ENCODE assay signal across 17 cellular contexts in the genomic region with DNA sequence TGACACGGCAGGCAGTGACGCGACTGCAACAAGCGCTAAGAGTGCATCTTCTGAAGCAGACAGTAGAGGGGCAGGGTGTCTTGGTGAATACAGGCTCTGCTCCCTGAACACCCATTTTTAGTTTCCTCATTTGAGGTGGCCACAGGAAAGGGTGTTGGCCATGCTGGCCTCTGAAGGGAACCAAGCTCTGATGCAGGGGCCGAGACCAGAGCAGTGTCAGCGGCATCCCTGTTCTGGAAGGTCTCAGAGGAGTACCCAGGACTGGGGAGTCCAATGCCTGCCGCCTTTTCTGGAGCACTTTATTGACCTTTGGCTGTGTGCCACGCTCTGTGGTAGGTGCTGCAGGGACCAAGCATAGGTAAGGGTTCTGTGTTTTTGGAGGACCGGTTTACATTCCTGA.
A peak's percentile ranks its signal among the peaks of the same experiment; 100 is the strongest.
DNase-seq lines count a peak whose midpoint lies in the region; ATAC-seq and TF ChIP-seq lines count a peak whose summit lies in the region.
"Had no signal": no experiment of that assay in that cellular context is flagged by ENCODE, and none has a peak within 500 bp of the region (broad histone marks: within the 10 kb centered on the region; RNA-seq: fewer than 3 reads in every experiment).

No MANE protein-coding gene starts in this region.

- WGBS in IMR-90 (ENCODE audit: extremely low coverage in 2 of 2, insufficient read length in 1 of 2), 2 experiments: 100% methylated on average over 1 of the region's 9 CpGs; no CpG with 5 or more reads in 1 of the 2 experiments
- WGBS in spleen, 5 donors: 69 to 93% (median 80%) methylated on average over 8 to 9 of the region's 9 CpGs

- no peak overlapping the region for H2AK5ac ChIP-seq in IMR-90 (ENCODE audit: low read depth, low read length)

- H3K4me2 ChIP-seq in IMR-90 (ENCODE audit: low read depth, low read length): no peak overlapping the region

- BruUV-seq in IMR-90 (replicated peaks; lab: Mats Ljungman, UMichigan): no TSS peak

- H3K36me3 ChIP-seq in IMR-90 (ENCODE audit: control insufficient read depth, insufficient read depth, low read length): no peaks in the 10 kb centered on the region
- H3K36me3 ChIP-seq in spleen: no peaks in the 10 kb centered on the region

- H4K8ac ChIP-seq in IMR-90 (ENCODE audit: low read depth in 2 of 2, low read length in 2 of 2): no peak overlapping the region

- H3K4me3 ChIP-seq in IMR-90 (ENCODE audit: insufficient read depth, low read depth, low read length) (no peak overlapping the region), mononuclear cell (ENCODE audit: low read length) (peak overlapping the region; percentile 41), spleen (peak overlapping the region in 4 of 8 donors; percentile 3 to 27 (median 6))

- ATAC-seq in IMR-90 (ENCODE audit: low read depth): no peak
- ATAC-seq in activated naive CD8-positive, alpha-beta T cell treated with anti-CD3 and anti-CD28 coated beads, Interleukin-2, amount 50 U/mL, for 24 hours: no peak

- CTCF ChIA-PET in IMR-90 (lab: Yijun Ruan, JAX): no interaction called here

- dilution Hi-C loops in IMR-90 (cut with HindIII; ENCODE audit: low sequenced_read_pairs, unreplicated experiment): no loop called here

- H2AFZ ChIP-seq in IMR-90 (replicated peaks; ENCODE audit: low read length, poor library complexity): no peak overlapping the region

- H3K79me1 ChIP-seq in IMR-90 (ENCODE audit: low read depth in 1 of 2, low read length in 2 of 2): no peaks in the 10 kb centered on the region

- H3K14ac ChIP-seq in IMR-90 (replicated peaks; ENCODE audit: low read depth, low read length): no peak overlapping the region

- DNase-seq in CD14-positive monocyte (ENCODE audit: low spot score) (peak; percentile 56), IMR-90 (no peak), spleen (peak; percentile 72), DMS114 treated with DMSO at 0.1 percent for 48 hours (lab: John Stamatoyannopoulos, UW; ENCODE audit: unreplicated experiment) (no peak)
- DNase-seq in activated CD8-positive, alpha-beta memory T cell treated with anti-CD3 and anti-CD28 coated beads, Interleukin-2, amount 50 U/mL, for 48 hours: no peak
- no peak for DNase-seq in activated naive CD8-positive, alpha-beta T cell treated with anti-CD3 and anti-CD28 coated beads, Interleukin-2, amount 50 U/mL, for 24 hours
- DNase-seq: Caco-2; CD4-positive, alpha-beta memory T cell; GF-D8; MV-4-11; NCI-H187; NCI-H2107; NCI-H446 treated with DMSO at 0.1 percent for 48 hours; NCI-H526 treated with DMSO at 0.1 percent for 48 hours; OCI-M1 had no signal

- TF ChIP-seq CTCF in CD14-positive monocyte (IDR thresholded peaks at IDR 0.05) (no peak), IMR-90 (conservative IDR thresholded peaks at IDR 0.05; ENCODE audit: low read depth, low read length) (no peak), spleen (IDR thresholded peaks at IDR 0.05 in 8 of 11, conservative IDR thresholded peaks at IDR 0.05 in 3 of 11) (no peak)

- H3K36me3 Mint-ChIP-seq in CD14-positive monocyte: no peaks in the 10 kb centered on the region
- H3K36me3 Mint-ChIP-seq in activated naive CD8-positive, alpha-beta T cell treated with anti-CD3 and anti-CD28 coated beads, Interleukin-2, amount 50 U/mL, for 24 hours (ENCODE audit: low read depth): peaks cover 2% of the 10 kb centered on the region
- H3K36me3 Mint-ChIP-seq: CD4-positive, alpha-beta memory T cell had no signal

- H3K4me1 Mint-ChIP-seq in CD14-positive monocyte: peaks cover 30% of the 10 kb centered on the region
- H3K4me1 Mint-ChIP-seq in activated naive CD8-positive, alpha-beta T cell treated with anti-CD3 and anti-CD28 coated beads, Interleukin-2, amount 50 U/mL, for 24 hours: no peaks in the 10 kb centered on the region
- H3K4me1 Mint-ChIP-seq: CD4-positive, alpha-beta memory T cell; IgD-negative memory B cell had no signal

- in situ Hi-C loops in IMR-90 (cut with MboI; ENCODE audit: low sequenced_read_pairs): no loop called here

- no peaks in the 10 kb centered on the region for H3K27me3 ChIP-seq in IMR-90 (ENCODE audit: control insufficient read depth, insufficient read depth, low read length)
- no peaks in the 10 kb centered on the region for H3K27me3 ChIP-seq in mononuclear cell (ENCODE audit: insufficient read depth, low read length)
- H3K27me3 ChIP-seq in spleen (replicated peaks in 1 of 7): no peaks in the 10 kb centered on the region

- intact Hi-C loops in CD14-positive monocyte (cut with micrococcal nuclease) (no loop called here), IMR-90 (cut with micrococcal nuclease) (loop anchor here (5.0 kb wide), 1 partner anchor 41 kb away; no protein-coding TSS in a partner anchor), spleen (cut with DNase I; ENCODE audit: low total_unique reads) (no loop called here)

- TF ChIP-seq RAD21 in IMR-90 (IDR thresholded peaks at IDR 0.05; ENCODE audit: low read length): no peak

- no peak overlapping the region for H4K5ac ChIP-seq in IMR-90 (ENCODE audit: low read depth, low read length)

- H2BK120ac ChIP-seq in IMR-90 (ENCODE audit: low read depth, low read length): peak overlapping the region; percentile 42; the same call in 1 of the 2 replicates

- peak overlapping the region in 1 of 2 donors; percentile 43 for H3K4me3 Mint-ChIP-seq in CD14-positive monocyte
- H3K4me3 Mint-ChIP-seq in activated naive CD8-positive, alpha-beta T cell treated with anti-CD3 and anti-CD28 coated beads, Interleukin-2, amount 50 U/mL, for 24 hours: no peak overlapping the region
- H3K4me3 Mint-ChIP-seq: CD4-positive, alpha-beta memory T cell; IgD-negative memory B cell had no signal

- no peak overlapping the region for H3K9ac ChIP-seq in IMR-90 (ENCODE audit: low read depth, low read length)

- H3K56ac ChIP-seq in IMR-90 (ENCODE audit: extremely low read depth, insufficient read depth, low read length): no peak overlapping the region

- no peak overlapping the region for H2BK5ac ChIP-seq in IMR-90 (ENCODE audit: low read depth, low read length, poor library complexity, severe bottlenecking)

- H3K27ac ChIP-seq in IMR-90 (ENCODE audit: insufficient read depth, low read length): no peak overlapping the region
- H3K27ac ChIP-seq in spleen: peak overlapping the region in 3 of 8 donors; percentile 47 to 78 (median 59)

- TF ChIP-seq POLR2A in IMR-90 (IDR thresholded peaks at IDR 0.05; ENCODE audit: low read depth, low read length): no peak
- no peak for TF ChIP-seq POLR2A in spleen (IDR thresholded peaks at IDR 0.05)

- POLR2A ChIA-PET in IMR-90 (lab: Charles Lee; ENCODE audit: unreplicated experiment): no interaction called here

- H3K18ac ChIP-seq in IMR-90 (ENCODE audit: low read depth, low read length): no peak overlapping the region

- peaks cover 0 to 3% (median 3%) of the 10 kb centered on the region in 3 donors for H3K27me3 Mint-ChIP-seq in CD14-positive monocyte (ENCODE audit: low read depth in 3 of 3)
- peaks cover 6% of the 10 kb centered on the region for H3K27me3 Mint-ChIP-seq in activated naive CD8-positive, alpha-beta T cell treated with anti-CD3 and anti-CD28 coated beads, Interleukin-2, amount 50 U/mL, for 24 hours
- H3K27me3 Mint-ChIP-seq: IgD-negative memory B cell had no signal

- no peak overlapping the region for H3K23ac ChIP-seq in IMR-90 (ENCODE audit: low read depth, low read length)

- peak overlapping the region; percentile 49; the same call in 1 of the 2 replicates for H2BK20ac ChIP-seq in IMR-90 (ENCODE audit: low read depth, low read length)

- peak overlapping the region; percentile 49; the same call in 1 of the 2 replicates for H3K4ac ChIP-seq in IMR-90 (ENCODE audit: low read depth, low read length)

- H3K4me1 ChIP-seq in IMR-90 (ENCODE audit: control insufficient read depth, insufficient read depth, low read length) (peaks cover 10% of the 10 kb centered on the region), mononuclear cell (ENCODE audit: insufficient read depth, low read length) (peaks cover 18% of the 10 kb centered on the region), spleen (peaks cover 0 to 6% (median 0%) of the 10 kb centered on the region in 6 donors)

- peak overlapping the region; percentile 47; the same call in 1 of the 2 replicates for H4K91ac ChIP-seq in IMR-90 (ENCODE audit: insufficient read depth, low read depth, low read length)

- H3K9me3 Mint-ChIP-seq in CD14-positive monocyte: peaks cover 4 to 19% (median 14%) of the 10 kb centered on the region in 7 donors
- peaks cover 15% of the 10 kb centered on the region for H3K9me3 Mint-ChIP-seq in activated naive CD8-positive, alpha-beta T cell treated with anti-CD3 and anti-CD28 coated beads, Interleukin-2, amount 50 U/mL, for 24 hours

- H2AK9ac ChIP-seq in IMR-90 (replicated peaks; ENCODE audit: low read depth, low read length, poor library complexity): no peak overlapping the region

- H3K9me3 ChIP-seq in IMR-90 (ENCODE audit: control insufficient read depth, insufficient read depth, low read length): peaks cover 2% of the 10 kb centered on the region; the same call in 1 of the 2 replicates
- H3K9me3 ChIP-seq in mononuclear cell (ENCODE audit: low read depth, low read length): no peaks in the 10 kb centered on the region
- peaks cover 0 to 23% (median 17%) of the 10 kb centered on the region in 8 donors for H3K9me3 ChIP-seq in spleen

- peak overlapping the region in 6 of 7 donors; percentile 47 to 84 (median 70) for H3K27ac Mint-ChIP-seq in CD14-positive monocyte
- H3K27ac Mint-ChIP-seq in activated naive CD8-positive, alpha-beta T cell treated with anti-CD3 and anti-CD28 coated beads, Interleukin-2, amount 50 U/mL, for 24 hours: no peak overlapping the region
- H3K27ac Mint-ChIP-seq: CD4-positive, alpha-beta memory T cell; IgD-negative memory B cell had no signal

- no peaks in the 10 kb centered on the region for H4K20me1 ChIP-seq in IMR-90 (ENCODE audit: insufficient read depth, low read length)

- no peak overlapping the region; the same call in 2 of the 3 replicates for H2BK15ac ChIP-seq in IMR-90 (ENCODE audit: low read depth, low read length)

- peaks cover 5% of the 10 kb centered on the region; the same call in 1 of the 2 replicates for H3K9me1 ChIP-seq in IMR-90 (ENCODE audit: insufficient read depth, low read length)

TF ChIP-seq in IMR-90, 13 proteins besides CTCF, POLR2A, EP300 and RAD21:
- no peak for TF ChIP-seq CHD1 (IDR thresholded peaks at IDR 0.05; ENCODE audit: low read depth, low read length)
- TF ChIP-seq NFE2L2 (IDR thresholded peaks at IDR 0.05; ENCODE audit: low read depth, low read length): no peak

Comparison
In these comparisons a context has a peak if more than half of its experiments do, and no peak if none do; other contexts are left out.
1. DNase-seq: peak in CD14-positive monocyte (single experiment) and spleen (single experiment); none in IMR-90 (single experiment), DMS114 treated with DMSO at 0.1 percent for 48 hours (single experiment), activated CD8-positive, alpha-beta memory T cell treated with anti-CD3 and anti-CD28 coated beads, Interleukin-2, amount 50 U/mL, for 48 hours (single experiment) and activated naive CD8-positive, alpha-beta T cell treated with anti-CD3 and anti-CD28 coated beads, Interleukin-2, amount 50 U/mL, for 24 hours (single experiment).